Comparison of ENCODE assay signal across 8 cellular contexts in genomic region chr14:50532502-50533313, GRCh38. TPM values are rescaled to one million over a fixed set of nuclear protein-coding genes. Genes with fewer than 3 reads are reported as not detected.
DNase-seq lines count a peak whose midpoint lies in the region; ATAC-seq and TF ChIP-seq lines count a peak whose summit lies in the region.

MAP4K5 (minus strand) TSS chr14:50532569; CDS start chr14:50532049, 520 bp downstream.

- DNase-seq in NCI-H128 (lab: John Stamatoyannopoulos, UW; ENCODE audit: unreplicated experiment) = peak; percentile 80
- peak; percentile 78 for DNase-seq in T follicular helper cell (ENCODE audit: low read depth)
- peak; percentile 98 for DNase-seq in adipocyte (ENCODE audit: low read depth)
- DNase-seq in cardiac septum (ENCODE audit: low spot score) = peak; percentile 95
- DNase-seq in pons (ENCODE audit: low spot score) = peak; percentile 90
- peak; percentile 94 for DNase-seq in transverse colon

- intact Hi-C loops in cardiac septum (cut with DNase I) (loop anchor here (1.0 kb wide), 2 partner anchors 190 to 212 kb away; no protein-coding TSS in a partner anchor), transverse colon (cut with DNase I; ENCODE audit: low total_unique reads) (loop anchor here (5.0 kb wide), 1 partner anchor 210 kb away; no protein-coding TSS in a partner anchor)

- H3K27me3 ChIP-seq in adipocyte (replicated peaks; ENCODE audit: control insufficient read depth, insufficient read depth, low read length) (no peaks in the 10 kb centered on the region), transverse colon (no peaks in the 10 kb centered on the region)

- peak within 1 kb of the TSS; percentile 97 for H3K4me3 ChIP-seq in GM12875 (ENCODE audit: low read depth, low read length)
- peak within 1 kb of the TSS; percentile 93 for H3K4me3 ChIP-seq in adipocyte (ENCODE audit: low read length)
- peak within 1 kb of the TSS; percentile 87 to 99 (median 96) for H3K4me3 ChIP-seq in transverse colon

- 1% methylated on average over 33 of the region's 61 CpGs; no CpG with 5 or more reads in 1 of the 2 donors for WGBS in transverse colon (ENCODE audit: low coverage in 1 of 2), 2 donors

- no peaks in the 10 kb centered on the region for H3K36me3 ChIP-seq in adipocyte (ENCODE audit: control insufficient read depth, insufficient read depth, low read length, severe bottlenecking)
- H3K36me3 ChIP-seq in transverse colon = no peaks in the 10 kb centered on the region

- H3K9ac ChIP-seq in adipocyte (ENCODE audit: low read length) = peak within 1 kb of the TSS; percentile 92

- ATAC-seq in HG02759 (IDR thresholded peaks at IDR 0.05; ENCODE audit: unreplicated experiment) = peak; percentile 96

- no peaks in the 10 kb centered on the region for H3K9me3 ChIP-seq in adipocyte (ENCODE audit: control insufficient read depth, low read length)
- H3K9me3 ChIP-seq in transverse colon = no peaks in the 10 kb centered on the region

- peak within 1 kb of the TSS; percentile 96 to 99 (median 98) for H3K27ac ChIP-seq in transverse colon

- TF ChIP-seq EP300 in transverse colon (IDR thresholded peaks at IDR 0.05; ENCODE audit: low read depth) = no peak

- TF ChIP-seq CTCF in GM12875 (IDR thresholded peaks at IDR 0.05; ENCODE audit: borderline replicate concordance, insufficient read depth, low read depth, low read length) = peak; percentile 96
- TF ChIP-seq CTCF in transverse colon (IDR thresholded peaks at IDR 0.05) = peak; percentile 77 to 95 (median 85)

- H3K4me1 ChIP-seq in adipocyte (ENCODE audit: control insufficient read depth, insufficient read depth, low read length) = peaks cover 37% of the 10 kb centered on the region
- H3K4me1 ChIP-seq in transverse colon = peaks cover 7 to 40% (median 17%) of the 10 kb centered on the region in 4 donors

- peak; percentile 49 for TF ChIP-seq POLR2A in transverse colon (IDR thresholded peaks at IDR 0.05)

- in situ Hi-C loops in transverse colon (cut with MboI; ENCODE audit: low pct_ligation_motif_present in 1 of 4, low pct_unique_long_range_greater_than_20kb in 1 of 4, low sequenced_read_pairs in 3 of 4) = loop anchor here in 3 of 4 donors (5.0 to 25.0 kb wide), 3 partner anchors 208 to 670 kb away; partner anchors contain the start of gene NEMF (in 2 of the 3)

RNA-seq across cellular contexts. Expression of gene MAP4K5, which starts in this region (rescaled TPM):
- 19.1 TPM for total RNA-seq in cardiac septum
- 100 to 1,000 TPM in 3 of 4 donors, 10 to 100 TPM in 1; 40.8 to 173 (median 105) TPM for total RNA-seq in transverse colon

Comparison
In these comparisons a context has a peak if more than half of its experiments do, and no peak if none do; other contexts are left out.
1. Peak in every context shown above with its lines: DNase-seq, ATAC-seq, H3K4me3 ChIP-seq and H3K27ac ChIP-seq.